ENCODE assay signal across 9 cellular contexts in the genomic region with DNA sequence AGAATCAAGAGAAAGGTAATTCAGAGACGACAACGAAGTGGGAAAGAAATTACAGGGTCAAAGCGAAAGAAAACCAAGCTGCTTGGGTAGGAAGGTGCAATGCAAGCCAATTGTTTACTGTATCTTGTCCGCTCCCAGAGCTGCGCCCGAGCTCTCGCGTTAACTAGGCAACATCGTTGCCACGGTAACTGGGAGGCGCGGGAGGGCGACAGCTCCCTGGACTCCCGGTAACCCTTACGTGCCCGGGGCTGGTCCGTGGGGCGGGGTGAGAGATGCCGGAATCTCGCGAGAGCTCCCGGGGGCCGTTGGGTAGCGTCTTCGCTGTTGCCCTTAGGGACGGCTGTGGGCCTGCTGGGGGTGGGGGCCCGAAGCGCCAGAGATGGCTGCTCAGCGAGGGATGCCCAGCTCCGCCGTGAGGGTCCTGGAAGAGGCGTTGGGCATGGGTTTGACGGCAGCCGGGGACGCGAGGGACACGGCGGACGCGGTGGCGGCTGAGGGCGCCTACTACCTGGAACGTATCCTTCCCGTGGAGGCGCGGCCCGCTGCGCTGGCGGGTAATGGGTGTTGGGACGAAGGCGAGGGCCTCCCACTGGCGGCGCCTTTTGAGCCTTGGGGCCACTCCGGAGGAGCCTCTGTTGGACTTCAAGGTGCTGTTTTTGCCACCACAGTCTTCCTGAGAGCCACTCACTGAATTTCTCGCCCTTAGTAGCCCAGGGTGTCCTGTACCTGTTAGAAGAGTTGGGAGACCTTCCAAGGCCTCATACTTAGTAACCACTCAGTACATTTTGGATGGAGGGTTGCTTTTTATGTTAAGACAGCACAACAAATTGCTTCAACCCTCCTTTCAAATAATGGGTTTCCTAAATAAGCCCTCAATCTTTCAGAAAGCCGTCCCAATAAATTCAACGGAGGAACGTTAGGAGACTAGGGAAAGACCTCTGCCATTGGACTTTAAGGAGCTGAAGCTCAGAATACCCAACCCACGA. TPM values are rescaled to one million over a fixed set of nuclear protein-coding genes. Genes with fewer than 3 reads are reported as not detected.
A peak's percentile ranks its signal among the peaks of the same experiment; 100 is the strongest.
DNase-seq lines count a peak whose midpoint lies in the region; ATAC-seq and TF ChIP-seq lines count a peak whose summit lies in the region.
"Had no signal": no experiment of that assay in that cellular context is flagged by ENCODE, and none has a peak within 500 bp of the region (broad histone marks: within the 10 kb centered on the region; RNA-seq: fewer than 3 reads in every experiment).

A gene (plus strand): TSS at position 360 of the 986 bp plus-strand sequence.

- intact Hi-C loops in lower lobe of right lung (cut with DNase I): no loop called here

- no peaks in the 10 kb centered on the region for H3K9me3 ChIP-seq in lower lobe of right lung

- TF ChIP-seq CTCF in AG10803 (conservative IDR thresholded peaks at IDR 0.05; ENCODE audit: low read length) (no peak), lower lobe of right lung (IDR thresholded peaks at IDR 0.05) (no peak)

- H3K4me3 ChIP-seq in AG10803 (ENCODE audit: low read length) (peak within 1 kb of the TSS; percentile 85), lower lobe of right lung (peak within 1 kb of the TSS; percentile 85)
- H3K4me3 ChIP-seq: SK-N-MC had no signal

- H3K36me3 ChIP-seq in lower lobe of right lung: no peaks in the 10 kb centered on the region

- DNase-seq in AG10803 (ENCODE audit: low read depth): peak; percentile 98
- peak; percentile 93 to 98 for DNase-seq in NCI-H526 (lab: John Stamatoyannopoulos, UW)
- peak; percentile 92 for DNase-seq in activated CD8-positive, alpha-beta memory T cell treated with anti-CD3 and anti-CD28 coated beads for 1 hour (ENCODE audit: extremely low read depth in 1 of 2, low read depth in 1 of 2)
- peak; percentile 95 for DNase-seq in effector CD8-positive, alpha-beta T cell (lab: John Stamatoyannopoulos, UW)
- DNase-seq in lower lobe of right lung: peak; percentile 95
- peak; percentile 87 to 94 (median 89) for DNase-seq in stimulated activated CD4-positive, alpha-beta T cell treated with anti-CD3 and anti-CD28 coated beads, TNF-alpha, amount 100 ng/mL, for 1 hour (ENCODE audit: low read depth in 3 of 3, low spot score in 1 of 3)

- no peaks in the 10 kb centered on the region for H3K27me3 ChIP-seq in lower lobe of right lung (ENCODE audit: low read depth)

- H3K27ac ChIP-seq in lower lobe of right lung: peak within 1 kb of the TSS; percentile 78
- H3K27ac ChIP-seq: SK-N-MC had no signal

- H3K4me1 ChIP-seq in lower lobe of right lung: peaks cover 7% of the 10 kb centered on the region

- peak; percentile 99 for ATAC-seq in GM19025 (IDR thresholded peaks at IDR 0.05; ENCODE audit: low read depth, unreplicated experiment)
- ATAC-seq in HG03342 (IDR thresholded peaks at IDR 0.05; ENCODE audit: unreplicated experiment): peak; percentile 99
- peak; percentile 99 to 100 for ATAC-seq in lower lobe of right lung

RNA-seq across cellular contexts. Expression of the gene that starts here (rescaled TPM):
- total RNA-seq in lower lobe of right lung: 16.7 TPM

Comparison
In these comparisons a context has a peak if more than half of its experiments do, and no peak if none do; other contexts are left out.
1. Peak in every context shown above with its lines: DNase-seq, ATAC-seq, H3K4me3 ChIP-seq and H3K27ac ChIP-seq.